12 cellular contexts compared by ENCODE assay signal in the genomic region with DNA sequence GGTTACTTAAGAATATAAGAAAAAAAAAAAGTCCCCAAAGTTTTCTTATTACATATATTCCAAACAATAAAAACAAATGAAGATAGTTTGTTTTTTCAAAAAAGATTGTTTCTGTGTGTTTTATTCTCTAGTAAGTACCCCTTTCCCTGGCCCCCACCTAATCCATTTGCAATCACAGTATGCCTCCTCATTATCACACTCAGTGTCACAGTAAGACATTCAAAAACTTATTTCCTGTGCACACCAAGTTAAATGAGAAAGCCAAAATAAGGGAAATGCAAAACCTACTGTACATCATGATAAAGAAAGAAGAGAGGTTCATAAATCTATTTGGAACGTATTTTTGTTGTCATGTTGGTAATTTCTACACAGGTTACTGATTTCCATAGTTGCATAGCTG.
DNase-seq lines count a peak whose midpoint lies in the region; ATAC-seq, FAIRE-seq and TF ChIP-seq lines count a peak whose summit lies in the region.
"Had no signal": no experiment of that assay in that cellular context is flagged by ENCODE, and none has a peak within 500 bp of the region (broad histone marks: within the 10 kb centered on the region; RNA-seq: fewer than 3 reads in every experiment).

No MANE protein-coding gene starts in this region.

- no peak for TF ChIP-seq RAD21 in GM12878 (IDR thresholded peaks at IDR 0.05; ENCODE audit: insufficient read depth, low read depth, low read length)

- H3K4me3 ChIP-seq in GM12878 (peak overlapping the region; percentile 35; the same call in 1 of the 2 replicates), prostate gland (no peak overlapping the region), left lung (no peak overlapping the region)
- H3K4me3 ChIP-seq: GM23248 had no signal

- H3K9me3 ChIP-seq in GM12878 (replicated peaks; ENCODE audit: control insufficient read depth, insufficient read depth, low read length) (peaks cover 5% of the 10 kb centered on the region; the same call in 2 of the 3 replicates), prostate gland (no peaks in the 10 kb centered on the region), left lung (no peaks in the 10 kb centered on the region)
- H3K9me3 ChIP-seq: esophagus squamous epithelium had no signal

- TSS peak; percentile 96 for BruUV-seq in GM12878 (replicated peaks; lab: Mats Ljungman, UMichigan)

- in situ Hi-C loops in ACHN (cut with HindIII; ENCODE audit: low pct_ligation_motif_present, low pct_unique_long_range_greater_than_20kb, low sequenced_read_pairs) (no loop called here), GM12878 (cut with MboI) (no loop called here)

- DNase-seq in ACHN = peak; percentile 2
- DNase-seq in GM12878 (ENCODE audit: low read depth, low spot score) = no peak
- no peak for DNase-seq in prostate gland (ENCODE audit: low spot score)
- no peak for DNase-seq in left lung
- no peak for DNase-seq in NCI-H526 treated with DMSO at 0.1 percent for 48 hours (lab: John Stamatoyannopoulos, UW)
- DNase-seq: esophagus squamous epithelium, NCI-H1092 treated with DMSO at 0.1 percent for 48 hours, SIG-M5 had no signal

- H3K27ac ChIP-seq in GM12878 (ENCODE audit: control insufficient read depth, insufficient read depth) (peak overlapping the region; percentile 85), prostate gland (no peak overlapping the region), left lung (peak overlapping the region in 1 of 2 donors; percentile 57)
- H3K27ac ChIP-seq: GM23248 had no signal

- TF ChIP-seq POLR2A in GM12878 (IDR thresholded peaks at IDR 0.05; ENCODE audit: low read depth, low read length) (no peak), prostate gland (IDR thresholded peaks at IDR 0.05) (no peak)

- H3K27me3 ChIP-seq in GM12878 (replicated peaks in 1 of 2; ENCODE audit: control insufficient read depth in 2 of 2, insufficient read depth in 2 of 2, low read length in 1 of 2) (no peaks in the 10 kb centered on the region), prostate gland (replicated peaks; ENCODE audit: insufficient read depth) (no peaks in the 10 kb centered on the region), left lung (no peaks in the 10 kb centered on the region)
- H3K27me3 ChIP-seq: esophagus squamous epithelium had no signal

- peak overlapping the region; percentile 93 for H3K4me2 ChIP-seq in GM12878 (ENCODE audit: control insufficient read depth, insufficient read depth)

- RAD21 ChIA-PET in GM12878 (lab: Charles Lee; ENCODE audit: unreplicated experiment) = interaction anchor here (1.0 to 9.7 kb wide), 16 partner anchors 11 to 69 kb away, joined by 3 to 289 read pairs (median 19); partner anchors contain the start of gene ST8SIA4

- H3K36me3 ChIP-seq in GM12878 (ENCODE audit: control insufficient read depth in 2 of 2, insufficient read depth in 2 of 2, low read length in 1 of 2) = peaks cover 0 to 3% of the 10 kb centered on the region in 2 experiments; a peak in 2 of 4 replicates
- H3K36me3 ChIP-seq in prostate gland = peaks cover 0 to 2% of the 10 kb centered on the region in 2 donors
- no peaks in the 10 kb centered on the region for H3K36me3 ChIP-seq in left lung
- H3K36me3 ChIP-seq: esophagus squamous epithelium had no signal

- FAIRE-seq in GM12878 (lab: Jason Lieb, UNC) = no peak

- ATAC-seq in GM18909 (IDR thresholded peaks at IDR 0.05; ENCODE audit: poor library complexity, unreplicated experiment) (peak; percentile 49), HG03108 (IDR thresholded peaks at IDR 0.05; ENCODE audit: unreplicated experiment) (peak; percentile 29), GM12878 (peak; percentile 25), left lung (no peak), HG02798 (IDR thresholded peaks at IDR 0.05; ENCODE audit: poor library complexity, unreplicated experiment) (no peak)

- TF ChIP-seq EP300 in GM12878 (IDR thresholded peaks at IDR 0.05; ENCODE audit: borderline replicate concordance in 1 of 2, control insufficient read depth in 1 of 2, low read depth in 2 of 2, low read length in 2 of 2) = no peak

- POLR2A ChIA-PET in GM12878 (lab: Charles Lee) = interaction anchor here (1.0 to 8.5 kb wide), 11 partner anchors 11 to 62 kb away, joined by 3 to 96 read pairs (median 8); partner anchors contain the start of gene ST8SIA4

- CTCF ChIA-PET in GM12878 (lab: Yijun Ruan, JAX) = interaction anchor here (0.8 to 7.5 kb wide), 16 partner anchors 9 to 549 kb away, joined by 3 to 43 read pairs (median 8); partner anchors contain the start of gene ST8SIA4

- SMC1A ChIA-PET in GM12878 (lab: Charles Lee; ENCODE audit: uncharacterized antibody, unreplicated experiment) = interaction anchor here (0.7 to 13.2 kb wide), 19 partner anchors 10 to 170 kb away, joined by 3 to 303 read pairs (median 18); partner anchors contain the start of gene ST8SIA4

- TF ChIP-seq CTCF in GM12878 (IDR thresholded peaks at IDR 0.05 in 2 of 3, conservative IDR thresholded peaks at IDR 0.05 in 1 of 3; ENCODE audit: control insufficient read depth in 2 of 3, extremely low read depth in 1 of 3, insufficient read depth in 1 of 3, low read depth in 3 of 3, low read length in 3 of 3) = no peak
- TF ChIP-seq CTCF in prostate gland (IDR thresholded peaks at IDR 0.05) = no peak
- no peak for TF ChIP-seq CTCF in left lung (IDR thresholded peaks at IDR 0.05)

- H2AFZ ChIP-seq in GM12878 (ENCODE audit: control insufficient read depth, low read depth, low read length) = no peak overlapping the region
- H2AFZ ChIP-seq: GM23248 had no signal

- H4K20me1 ChIP-seq in GM12878 (ENCODE audit: control insufficient read depth, insufficient read depth) = no peaks in the 10 kb centered on the region

- peak overlapping the region; percentile 37 for H3K9ac ChIP-seq in GM12878 (ENCODE audit: control insufficient read depth, insufficient read depth, low read length)
- H3K9ac ChIP-seq: GM23248 had no signal

- intact Hi-C loops in GM12878 (cut with micrococcal nuclease; ENCODE audit: unreplicated experiment) = loop anchor here (1.0 to 5.0 kb wide), 4 partner anchors 12 to 63 kb away; no protein-coding TSS in a partner anchor
- intact Hi-C loops in prostate gland (cut with DNase I) = no loop called here
- intact Hi-C loops in left lung (cut with DNase I) = no loop called here

- H3K79me2 ChIP-seq in GM12878 (ENCODE audit: control insufficient read depth, insufficient read depth, low read length) = peaks cover 20% of the 10 kb centered on the region

- 0% methylated on average over 1 of the region's 1 CpG for WGBS in GM12878 (ENCODE audit: insufficient coverage, insufficient replicate concordance, low lambda C conversion rate, missing lambda C conversion rate)
- WGBS in prostate gland = 75% methylated on average over 1 of the region's 1 CpG

- H3K4me1 ChIP-seq in GM12878 (ENCODE audit: control insufficient read depth, insufficient read depth, low read length) = peaks cover 28% of the 10 kb centered on the region
- H3K4me1 ChIP-seq in prostate gland (replicated peaks) = no peaks in the 10 kb centered on the region
- H3K4me1 ChIP-seq in left lung = peaks cover 0 to 64% of the 10 kb centered on the region in 2 donors

TF ChIP-seq in GM12878, 131 proteins besides CTCF, POLR2A, EP300 and RAD21 (continues in another document):
- TF ChIP-seq CREB1 (IDR thresholded peaks at IDR 0.05; ENCODE audit: low read depth) (no peak), TCF3 (IDR thresholded peaks at IDR 0.05; ENCODE audit: borderline replicate concordance, insufficient read depth, low read depth, low read length) (no peak), CBX5 (IDR thresholded peaks at IDR 0.05; ENCODE audit: low read depth) (0 out of 2 replicates have a peak, but pooled peaks have one; percentile 5), HDAC6 (IDR thresholded peaks at IDR 0.05; ENCODE audit: unreplicated experiment) (no peak), TCF12 (IDR thresholded peaks at IDR 0.05; ENCODE audit: low read depth, low read length) (no peak)
- TF ChIP-seq, protein P1, sequence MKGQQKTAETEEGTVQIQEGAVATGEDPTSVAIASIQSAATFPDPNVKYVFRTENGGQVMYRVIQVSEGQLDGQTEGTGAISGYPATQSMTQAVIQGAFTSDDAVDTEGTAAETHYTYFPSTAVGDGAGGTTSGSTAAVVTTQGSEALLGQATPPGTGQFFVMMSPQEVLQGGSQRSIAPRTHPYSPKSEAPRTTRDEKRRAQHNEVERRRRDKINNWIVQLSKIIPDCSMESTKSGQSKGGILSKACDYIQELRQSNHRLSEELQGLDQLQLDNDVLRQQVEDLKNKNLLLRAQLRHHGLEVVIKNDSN (IDR thresholded peaks at IDR 0.05; ENCODE audit: borderline replicate concordance, extremely low read length, insufficient read depth, low read depth, low read length) = no peak
- TF ChIP-seq, protein P2, sequence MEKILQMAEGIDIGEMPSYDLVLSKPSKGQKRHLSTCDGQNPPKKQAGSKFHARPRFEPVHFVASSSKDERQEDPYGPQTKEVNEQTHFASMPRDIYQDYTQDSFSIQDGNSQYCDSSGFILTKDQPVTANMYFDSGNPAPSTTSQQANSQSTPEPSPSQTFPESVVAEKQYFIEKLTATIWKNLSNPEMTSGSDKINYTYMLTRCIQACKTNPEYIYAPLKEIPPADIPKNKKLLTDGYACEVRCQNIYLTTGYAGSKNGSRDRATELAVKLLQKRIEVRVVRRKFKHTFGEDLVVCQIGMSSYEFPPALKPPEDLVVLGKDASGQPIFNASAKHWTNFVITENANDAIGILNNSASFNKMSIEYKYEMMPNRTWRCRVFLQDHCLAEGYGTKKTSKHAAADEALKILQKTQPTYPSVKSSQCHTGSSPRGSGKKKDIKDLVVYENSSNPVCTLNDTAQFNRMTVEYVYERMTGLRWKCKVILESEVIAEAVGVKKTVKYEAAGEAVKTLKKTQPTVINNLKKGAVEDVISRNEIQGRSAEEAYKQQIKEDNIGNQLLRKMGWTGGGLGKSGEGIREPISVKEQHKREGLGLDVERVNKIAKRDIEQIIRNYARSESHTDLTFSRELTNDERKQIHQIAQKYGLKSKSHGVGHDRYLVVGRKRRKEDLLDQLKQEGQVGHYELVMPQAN (conservative IDR thresholded peaks at IDR 0.05) = no peak

Comparison
In these comparisons a context has a peak if more than half of its experiments do, and no peak if none do; other contexts are left out.
1. ATAC-seq: peak in GM18909 (single experiment), HG03108 (single experiment) and GM12878 (single experiment); none in left lung (single experiment) and HG02798 (single experiment).